In genomic region chr16:3819175-3819527, GRCh38 we compare ENCODE assay signal across 23 cellular contexts.
DNase-seq lines count a peak whose midpoint lies in the region; ATAC-seq and TF ChIP-seq lines count a peak whose summit lies in the region.
"Had no signal": no experiment of that assay in that cellular context is flagged by ENCODE, and none has a peak within 500 bp of the region (broad histone marks: within the 10 kb centered on the region; RNA-seq: fewer than 3 reads in every experiment).

No MANE protein-coding gene starts in this region.

- H3K36me3 ChIP-seq in OCI-LY7 (ENCODE audit: insufficient read depth, low read length) (no peaks in the 10 kb centered on the region), trophoblast cell (ENCODE audit: control insufficient read depth in 1 of 2, insufficient read depth in 2 of 2, low read length in 2 of 2) (no peaks in the 10 kb centered on the region)
- H3K36me3 ChIP-seq: breast epithelium, prostate gland, thoracic aorta had no signal

- no peak overlapping the region for H3K9ac ChIP-seq in trophoblast cell (ENCODE audit: low read length)

- H3K18ac ChIP-seq in trophoblast cell (ENCODE audit: low read length), result no peak overlapping the region

- H3K27me3 Mint-ChIP-seq in CD4-positive, alpha-beta T cell, result no peaks in the 10 kb centered on the region
- no peaks in the 10 kb centered on the region for H3K27me3 Mint-ChIP-seq in chondrocyte (ENCODE audit: low read depth)

- no peaks in the 10 kb centered on the region for H3K27me3 ChIP-seq in CD4-positive, alpha-beta T cell (ENCODE audit: control insufficient read depth, insufficient read depth, low read length)
- H3K27me3 ChIP-seq in trophoblast cell (ENCODE audit: insufficient read depth, low read length), result no peaks in the 10 kb centered on the region
- H3K27me3 ChIP-seq: breast epithelium had no signal

- DNase-seq in CD4-positive, alpha-beta T cell, result no peak
- no peak for DNase-seq in OCI-LY7 (ENCODE audit: low spot score)
- no peak for DNase-seq in chondrocyte (ENCODE audit: low spot score)
- DNase-seq in trophoblast cell, result no peak
- DNase-seq in mesenteric fat pad (ENCODE audit: low spot score), result no peak
- no peak for DNase-seq in NCI-H2227 (lab: John Stamatoyannopoulos, UW; ENCODE audit: unreplicated experiment)
- DNase-seq in amniotic stem cell (lab: John Stamatoyannopoulos, UW), result no peak
- DNase-seq: activated CD4-positive, alpha-beta T cell treated with anti-CD3 and anti-CD28 coated beads, Interleukin-2, amount 50 U/mL, for 4 hours; activated naive CD4-positive, alpha-beta T cell treated with anti-CD3 and anti-CD28 coated beads, Interleukin-2, amount 50 U/mL, for 16 hours; activated T-cell treated with anti-CD3 and anti-CD28 coated beads for 4 hours; COR-L47; hypothalamus; kidney; mammary epithelial cell; NCI-H1105 treated with DMSO at 0.1 percent for 48 hours; NCI-H2107; NCI-H510A treated with DMSO at 0.1 percent for 48 hours; stimulated activated CD4-positive, alpha-beta T cell treated with anti-CD3 and anti-CD28 coated beads, Interleukin-4, amount 100 ng/mL, for 24 hours had no signal

- H3K79me2 ChIP-seq in OCI-LY7 (ENCODE audit: insufficient read depth, low read depth, low read length) (peaks cover 81% of the 10 kb centered on the region; the same call in 1 of the 2 replicates), trophoblast cell (ENCODE audit: control insufficient read depth, insufficient read depth, low read length, poor library complexity) (peaks cover 13% of the 10 kb centered on the region)

- H2BK120ac ChIP-seq in trophoblast cell (ENCODE audit: insufficient read depth, low read length, poor library complexity), result no peak overlapping the region

- CTCF ChIA-PET in CD4-positive, alpha-beta T cell (lab: Charles Lee), result no interaction called here
- CTCF ChIA-PET in OCI-LY7 (lab: Charles Lee; ENCODE audit: unreplicated experiment), result no interaction called here

- no peak overlapping the region for H2AK5ac ChIP-seq in trophoblast cell (ENCODE audit: low read length)

- POLR2A ChIA-PET in CD4-positive, alpha-beta T cell (lab: Charles Lee), result interaction anchor here (0.9 to 1.3 kb wide), 2 partner anchors 29 to 102 kb away, joined by 3 to 4 read pairs; partner anchors contain the start of gene TRAP1
- POLR2A ChIA-PET in OCI-LY7 (lab: Charles Lee), result interaction anchor here (0.5 kb wide), 1 partner anchor 42 kb away, joined by 4 read pairs; no protein-coding TSS in a partner anchor

- H3K14ac ChIP-seq in trophoblast cell (ENCODE audit: low read length), result no peak overlapping the region

- no peak overlapping the region for H3K27ac ChIP-seq in CD4-positive, alpha-beta T cell (ENCODE audit: low read depth, low read length)
- H3K27ac ChIP-seq in OCI-LY7 (ENCODE audit: low read depth, low read length, poor library complexity, severe bottlenecking) (no peak overlapping the region), trophoblast cell (ENCODE audit: low read depth, low read length) (no peak overlapping the region)
- H3K27ac ChIP-seq: prostate gland, thoracic aorta had no signal

- no peak for ATAC-seq in CD4-positive, alpha-beta T cell (ENCODE audit: poor library complexity)
- no peak for ATAC-seq in GM18909 (IDR thresholded peaks at IDR 0.05; ENCODE audit: poor library complexity, unreplicated experiment)

- H4K91ac ChIP-seq in trophoblast cell (ENCODE audit: low read depth, low read length), result no peak overlapping the region

- H3K4me1 ChIP-seq in OCI-LY7 (ENCODE audit: insufficient read depth, low read length, poor library complexity, severe bottlenecking) (peaks cover 11% of the 10 kb centered on the region), trophoblast cell (ENCODE audit: control insufficient read depth in 1 of 2, insufficient read depth in 2 of 2, low read length in 2 of 2) (peaks cover 2 to 11% of the 10 kb centered on the region in 2 experiments)

- no peaks in the 10 kb centered on the region for H3K9me3 ChIP-seq in CD4-positive, alpha-beta T cell (ENCODE audit: control insufficient read depth, low read length)
- H3K9me3 ChIP-seq in OCI-LY7 (ENCODE audit: low read length) (no peaks in the 10 kb centered on the region), trophoblast cell (ENCODE audit: insufficient read depth, low read depth, low read length) (no peaks in the 10 kb centered on the region)
- H3K9me3 ChIP-seq: breast epithelium, prostate gland, thoracic aorta had no signal

- H4K12ac ChIP-seq in trophoblast cell (ENCODE audit: low read depth, low read length), result no peak overlapping the region

- no peaks in the 10 kb centered on the region for H3K9me2 ChIP-seq in OCI-LY7 (ENCODE audit: insufficient read depth, low read length)

- no peaks in the 10 kb centered on the region for H3K36me3 Mint-ChIP-seq in CD4-positive, alpha-beta T cell (ENCODE audit: low read depth)
- H3K36me3 Mint-ChIP-seq in chondrocyte (ENCODE audit: low read depth), result no peaks in the 10 kb centered on the region

- peaks cover 22% of the 10 kb centered on the region for H4K20me1 ChIP-seq in OCI-LY7 (ENCODE audit: insufficient read depth, low read length)

- BruUV-seq in OCI-LY7 (replicated peaks; lab: Mats Ljungman, UMichigan), result no TSS peak

- no peak overlapping the region for H3K23ac ChIP-seq in trophoblast cell (ENCODE audit: low read length)

- TF ChIP-seq CTCF in CD4-positive, alpha-beta T cell (IDR thresholded peaks at IDR 0.05), result no peak
- no peak for TF ChIP-seq CTCF in OCI-LY7 (conservative IDR thresholded peaks at IDR 0.05; ENCODE audit: low read length)
- no peak for TF ChIP-seq CTCF in chondrocyte (IDR thresholded peaks at IDR 0.05)

- H2AFZ ChIP-seq in OCI-LY7 (ENCODE audit: low read length), result no peak overlapping the region
- H2AFZ ChIP-seq in trophoblast cell (ENCODE audit: insufficient read depth, low read length, poor library complexity), result no peak overlapping the region

- H4K8ac ChIP-seq in trophoblast cell (ENCODE audit: low read depth, low read length), result no peak overlapping the region

- WGBS in trophoblast cell (ENCODE audit: extremely low coverage, insufficient coverage, insufficient read length), result no CpG with 5 or more reads among the region's 6 CpGs

- H3K4me3 Mint-ChIP-seq in CD4-positive, alpha-beta T cell, result peak overlapping the region; percentile 39
- no peak overlapping the region for H3K4me3 Mint-ChIP-seq in chondrocyte (ENCODE audit: unreplicated experiment)
- H3K4me3 Mint-ChIP-seq: neural crest cell had no signal

- no peak overlapping the region for H2BK12ac ChIP-seq in trophoblast cell (ENCODE audit: low read length)

- peak overlapping the region; percentile 53 for H3K4ac ChIP-seq in trophoblast cell (ENCODE audit: low read depth, low read length)

- H3K4me2 ChIP-seq in OCI-LY7 (ENCODE audit: low read length), result peak overlapping the region; percentile 6; the same call in 1 of the 2 replicates
- H3K4me2 ChIP-seq in trophoblast cell (ENCODE audit: low read length), result no peak overlapping the region

- H3K79me1 ChIP-seq in trophoblast cell (ENCODE audit: low read length), result no peaks in the 10 kb centered on the region

- H3K9me3 Mint-ChIP-seq in CD4-positive, alpha-beta T cell, result no peaks in the 10 kb centered on the region
- no peaks in the 10 kb centered on the region for H3K9me3 Mint-ChIP-seq in chondrocyte (ENCODE audit: low read depth)
- H3K9me3 Mint-ChIP-seq: neural crest cell had no signal

- intact Hi-C loops in CD4-positive, alpha-beta T cell (cut with DNase I, micrococcal nuclease), result no loop called here
- intact Hi-C loops in OCI-LY7 (cut with micrococcal nuclease; ENCODE audit: unreplicated experiment), result no loop called here

- H3K4me3 ChIP-seq in OCI-LY7 (ENCODE audit: low read depth, low read length, poor library complexity, severe bottlenecking), result no peak overlapping the region
- H3K4me3 ChIP-seq in trophoblast cell (ENCODE audit: low read depth, low read length), result no peak overlapping the region
- H3K4me3 ChIP-seq: breast epithelium, prostate gland had no signal

- peaks cover 93% of the 10 kb centered on the region for H3K4me1 Mint-ChIP-seq in CD4-positive, alpha-beta T cell (ENCODE audit: low read depth)
- peaks cover 79% of the 10 kb centered on the region for H3K4me1 Mint-ChIP-seq in chondrocyte (ENCODE audit: low read depth)

- H3K27ac Mint-ChIP-seq in CD4-positive, alpha-beta T cell, result peak overlapping the region; percentile 20
- peak overlapping the region; percentile 88 for H3K27ac Mint-ChIP-seq in chondrocyte (ENCODE audit: unreplicated experiment)

- H2BK5ac ChIP-seq in trophoblast cell (ENCODE audit: low read depth, low read length, poor library complexity), result no peak overlapping the region
